ENCODE assay signal across 14 cellular contexts in the genomic region with DNA sequence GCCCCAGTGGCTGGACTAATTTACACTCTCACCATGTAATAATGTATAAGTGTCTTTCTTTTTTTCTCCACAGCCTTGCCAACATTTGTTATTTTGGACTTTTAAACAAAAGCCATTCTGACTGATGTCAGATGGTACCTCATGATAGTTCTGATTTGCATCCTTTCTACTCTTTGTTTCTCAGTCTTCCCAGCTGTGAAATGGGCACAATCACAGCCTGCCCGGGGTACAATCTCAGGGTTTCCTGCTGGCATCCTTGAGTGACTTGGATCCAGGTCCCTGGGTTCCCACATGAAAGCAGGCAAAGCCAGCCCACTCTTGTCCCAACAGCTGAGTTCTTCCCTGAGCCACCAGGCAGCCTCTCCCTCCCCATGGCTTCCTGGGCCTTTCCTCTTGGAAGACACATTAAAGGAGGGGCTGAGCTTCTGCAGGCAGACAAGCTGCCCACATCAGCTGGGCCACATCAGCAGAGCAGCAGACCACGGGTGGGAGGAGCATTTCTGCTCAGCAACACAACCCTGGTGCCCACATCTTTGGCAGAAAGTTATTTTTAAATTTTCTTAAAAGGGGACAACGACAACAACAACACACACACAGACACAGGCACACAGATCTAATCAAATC.
DNase-seq lines count a peak whose midpoint lies in the region; TF ChIP-seq lines count a peak whose summit lies in the region.
"Had no signal": no experiment of that assay in that cellular context is flagged by ENCODE, and none has a peak within 500 bp of the region (broad histone marks: within the 10 kb centered on the region; RNA-seq: fewer than 3 reads in every experiment).

No MANE protein-coding gene starts in this region.

- H3K4me1 ChIP-seq in ascending aorta (peaks cover 4 to 14% of the 10 kb centered on the region in 2 donors), neural progenitor cell (peaks cover 30% of the 10 kb centered on the region)

- TF ChIP-seq CTCF in HFFc6 (IDR thresholded peaks at IDR 0.05) (no peak), ascending aorta (IDR thresholded peaks at IDR 0.05) (no peak), neural progenitor cell (IDR thresholded peaks at IDR 0.05) (no peak)

- H3K36me3 Mint-ChIP-seq in HFFc6 (ENCODE audit: low read depth) (peaks cover 86% of the 10 kb centered on the region), neural progenitor cell (peaks cover 12% of the 10 kb centered on the region)
- H3K36me3 Mint-ChIP-seq: CD4-positive, alpha-beta memory T cell had no signal

- peak overlapping the region; percentile 17 to 48 for H3K27ac ChIP-seq in ascending aorta
- H3K27ac ChIP-seq in neural progenitor cell, result no peak overlapping the region
- H3K27ac ChIP-seq: C4-2B had no signal

- H3F3A ChIP-seq in neural progenitor cell (ENCODE audit: low read depth), result peaks cover 30% of the 10 kb centered on the region

- H3K9me3 Mint-ChIP-seq in HFFc6, result no peaks in the 10 kb centered on the region
- peaks cover 2% of the 10 kb centered on the region for H3K9me3 Mint-ChIP-seq in neural progenitor cell
- H3K9me3 Mint-ChIP-seq: CD4-positive, alpha-beta memory T cell; GM23338 had no signal

- H3K9ac ChIP-seq in neural progenitor cell, result no peak overlapping the region

- no peak overlapping the region for H3K4me3 Mint-ChIP-seq in HFFc6
- H3K4me3 Mint-ChIP-seq in neural progenitor cell, result no peak overlapping the region
- H3K4me3 Mint-ChIP-seq: B cell; CD4-positive, alpha-beta memory T cell; GM23338 had no signal

- H3K9me3 ChIP-seq in ascending aorta (no peaks in the 10 kb centered on the region), neural progenitor cell (ENCODE audit: low read depth) (no peaks in the 10 kb centered on the region)

- no peak overlapping the region for H2AFZ ChIP-seq in neural progenitor cell (replicated peaks)
- H2AFZ ChIP-seq: GM23338 had no signal

- intact Hi-C loops in ascending aorta (cut with DNase I), result no loop called here

- peak overlapping the region; percentile 42 for H3K27ac Mint-ChIP-seq in HFFc6
- H3K27ac Mint-ChIP-seq in neural progenitor cell, result peak overlapping the region; percentile 29
- H3K27ac Mint-ChIP-seq: B cell; CD4-positive, alpha-beta memory T cell; GM23338 had no signal

- H3K4me1 Mint-ChIP-seq in HFFc6 (ENCODE audit: low read depth), result peaks cover 42% of the 10 kb centered on the region
- peaks cover 63% of the 10 kb centered on the region for H3K4me1 Mint-ChIP-seq in neural progenitor cell
- H3K4me1 Mint-ChIP-seq: B cell; CD4-positive, alpha-beta memory T cell had no signal

- peaks cover 18% of the 10 kb centered on the region for H4K20me1 ChIP-seq in neural progenitor cell (ENCODE audit: low read depth)

- H3K79me2 ChIP-seq in neural progenitor cell (ENCODE audit: low read depth), result no peaks in the 10 kb centered on the region

- no peaks in the 10 kb centered on the region for H3K27me3 ChIP-seq in ascending aorta
- H3K27me3 ChIP-seq in neural progenitor cell, result no peaks in the 10 kb centered on the region

- DNase-seq in HFFc6 (no peak), ascending aorta (ENCODE audit: low spot score in 2 of 2) (no peak), left kidney (ENCODE audit: low read depth, low spot score) (peak; percentile 71), neural progenitor cell (ENCODE audit: low spot score) (no peak), HuH-7 (ENCODE audit: low spot score) (no peak), NCI-H2196 treated with DMSO at 0.1 percent for 48 hours (lab: John Stamatoyannopoulos, UW; ENCODE audit: unreplicated experiment) (no peak)
- DNase-seq in NK-92 treated with Interleukin-12 subunit alpha and Interleukin-12 subunit beta, amount 100 ng/mL, for 24 hours (lab: John Stamatoyannopoulos, UW), result no peak
- DNase-seq: CD4-positive, alpha-beta memory T cell; DMS79; H7 had no signal

- peaks cover 0 to 11% of the 10 kb centered on the region in 2 donors for H3K36me3 ChIP-seq in ascending aorta
- no peaks in the 10 kb centered on the region for H3K36me3 ChIP-seq in neural progenitor cell

- H3K4me3 ChIP-seq in ascending aorta (no peak overlapping the region), neural progenitor cell (no peak overlapping the region)
- H3K4me3 ChIP-seq: GM12878, GM23338 had no signal

- no peak overlapping the region for H3K4me2 ChIP-seq in neural progenitor cell
- H3K4me2 ChIP-seq: GM23338 had no signal

- peaks cover 9% of the 10 kb centered on the region for H3K27me3 Mint-ChIP-seq in HFFc6 (ENCODE audit: insufficient read depth)
- H3K27me3 Mint-ChIP-seq in neural progenitor cell (ENCODE audit: insufficient read depth, low read depth), result peaks cover 6% of the 10 kb centered on the region
- H3K27me3 Mint-ChIP-seq: B cell had no signal
